ENCODE assay signal across 32 cellular contexts in genomic region chr13:29696606-29697005, GRCh38.
"Had no signal": no experiment of that assay in that cellular context is flagged by ENCODE, and none has a peak within 500 bp of the region (broad histone marks: within the 10 kb centered on the region; RNA-seq: fewer than 3 reads in every experiment).

No MANE protein-coding gene starts in this region.

- H3K36me3 ChIP-seq: ascending aorta, cardiac muscle cell, MG63, Peyer's patch, WERI-Rb-1 had no signal

- H3K27ac ChIP-seq: ascending aorta, cardiac muscle cell, Peyer's patch, WERI-Rb-1 had no signal

- H3K4me3 ChIP-seq: ascending aorta, cardiac muscle cell, MG63, Peyer's patch had no signal

- DNase-seq: activated CD4-positive, alpha-beta T cell treated with anti-CD3 and anti-CD28 coated beads, Interleukin-2, amount 10 ng/mL, durations not matched to agents 24 days and 14 days; activated CD4-positive, alpha-beta T cell treated with anti-CD3 and anti-CD28 coated beads, Interleukin-2, amount 50 U/mL, for 4 hours; activated CD8-positive, alpha-beta T cell treated with anti-CD3 and anti-CD28 coated beads for 36 hours; activated effector memory CD4-positive, alpha-beta T cell treated with anti-CD3 and anti-CD28 coated beads, Interleukin-2, amount 50 U/mL, for 16 hours; activated naive CD4-positive, alpha-beta T cell; activated naive CD4-positive, alpha-beta T cell treated with anti-CD3 and anti-CD28 coated beads, Interleukin-2, amount 50 U/mL, for 16 hours; activated naive CD8-positive, alpha-beta T cell treated with anti-CD3 and anti-CD28 coated beads, Interleukin-2, amount 10 ng/mL, durations not matched to agents 7 days and 5 days; activated T-cell treated with anti-CD3 and anti-CD28 coated beads, Interleukin-2, amount 50 U/mL, for 1 hour; activated T-cell treated with anti-CD3 and anti-CD28 coated beads, Interleukin-2, amount 50 U/mL, for 72 hours; amygdala; Kasumi-1; KG1; MG63; NCI-H1048; NCI-H1436 treated with DMSO at 0.1 percent for 48 hours; NCI-H1694 treated with DMSO at 0.1 percent for 48 hours; NCI-H2029; NCI-H345; NCI-H526; NCI-H748 treated with DMSO at 0.1 percent for 48 hours; NK-92 treated with Interleukin-12 subunit alpha and Interleukin-12 subunit beta, amount 100 ng/mL, for 24 hours; PC-3; Peyer's patch; Right ventricle myocardium superior; SW 1271; T-helper 1 cell; T-helper 2 cell; T-helper 9 cell; WERI-Rb-1 had no signal

- H3K4me1 ChIP-seq: ascending aorta, Peyer's patch had no signal

- H3K9me3 ChIP-seq: ascending aorta, MG63, Peyer's patch had no signal

- ATAC-seq: activated CD8-positive, alpha-beta T cell treated with anti-CD3 and anti-CD28 coated beads for 36 hours; activated T-cell treated with anti-CD3 and anti-CD28 coated beads, Interleukin-2, amount 50 U/mL, for 72 hours; activated T-helper 17 cell treated with anti-CD3 and anti-CD28 coated beads, Interleukin-2, amount 50 U/mL, for 72 hours; PC-3 had no signal

- H3K27me3 ChIP-seq: ascending aorta, cardiac muscle cell, MG63 had no signal
